Comparison of ENCODE assay signal across 8 cellular contexts in genomic region chr1:1349256-1350012, GRCh38.
A peak's percentile ranks its signal among the peaks of the same experiment; 100 is the strongest.
DNase-seq lines count a peak whose midpoint lies in the region; ATAC-seq and TF ChIP-seq lines count a peak whose summit lies in the region.

TSS of gene DVL1 (minus strand) at chr1:1349418. CDS start at chr1:1349065, 353 bp downstream.

- no peaks in the 10 kb centered on the region for H4K20me1 ChIP-seq in MM.1S (ENCODE audit: insufficient read depth, low read length)

- H3K4me3 ChIP-seq in MM.1S (ENCODE audit: low read length): peak within 1 kb of the TSS; percentile 74

- H3K27ac ChIP-seq in MM.1S (ENCODE audit: low read length): no peak within 1 kb of the TSS
- H3K27ac ChIP-seq in cingulate gyrus (ENCODE audit: low read depth, low read length): peak within 1 kb of the TSS; percentile 85
- peak within 1 kb of the TSS; percentile 87 for H3K27ac ChIP-seq in layer of hippocampus (ENCODE audit: low read depth, low read length)

- H3K36me3 ChIP-seq in MM.1S (replicated peaks; ENCODE audit: insufficient read depth, low read length): no peaks in the 10 kb centered on the region

- H3K9ac ChIP-seq in MM.1S (ENCODE audit: low read length): peak within 1 kb of the TSS; percentile 81

- H3K4me1 ChIP-seq in MM.1S (ENCODE audit: low read length): no peaks in the 10 kb centered on the region

- no peaks in the 10 kb centered on the region for H3K9me2 ChIP-seq in MM.1S (replicated peaks; ENCODE audit: insufficient read depth, low read length)

- H3F3A ChIP-seq in MM.1S (ENCODE audit: insufficient read depth, low read length): no peaks in the 10 kb centered on the region

- peaks cover 22% of the 10 kb centered on the region for H3K79me2 ChIP-seq in MM.1S (ENCODE audit: low read length)

- no peak within 1 kb of the TSS for H2AFZ ChIP-seq in MM.1S (ENCODE audit: low read length)

- peak; percentile 38 for ATAC-seq in GM21786 (IDR thresholded peaks at IDR 0.05; ENCODE audit: unreplicated experiment)

- H3K4me2 ChIP-seq in MM.1S (ENCODE audit: low read depth, low read length): peak within 1 kb of the TSS; percentile 94

- peaks cover 28% of the 10 kb centered on the region for H3K27me3 ChIP-seq in MM.1S (replicated peaks; ENCODE audit: insufficient read depth, low read length)
- H3K27me3 ChIP-seq in layer of hippocampus (ENCODE audit: control insufficient read depth, insufficient read depth, low read length): peaks cover 6% of the 10 kb centered on the region

- DNase-seq in GM03348 (ENCODE audit: low spot score): peak; percentile 93
- peak; percentile 67 for DNase-seq in MM.1S
- peak; percentile 53 to 61 for DNase-seq in activated CD4-positive, alpha-beta T cell treated with anti-CD3 and anti-CD28 coated beads for 24 hours (ENCODE audit: low read depth in 2 of 2)
- DNase-seq in stimulated activated CD4-positive, alpha-beta T cell treated with anti-CD3 and anti-CD28 coated beads, Interleukin-2, amount 100 ng/mL, for 24 hours: peak; percentile 74 to 76
- no peak for DNase-seq in GOT3 (lab: John Stamatoyannopoulos, UW)

- H3K9me3 ChIP-seq in MM.1S (replicated peaks; ENCODE audit: insufficient read depth, low read length): no peaks in the 10 kb centered on the region

- peak; percentile 39; the same call in 1 of the 2 replicates for TF ChIP-seq CTCF in MM.1S (IDR thresholded peaks at IDR 0.05; ENCODE audit: low read length)
